In the genomic region with DNA sequence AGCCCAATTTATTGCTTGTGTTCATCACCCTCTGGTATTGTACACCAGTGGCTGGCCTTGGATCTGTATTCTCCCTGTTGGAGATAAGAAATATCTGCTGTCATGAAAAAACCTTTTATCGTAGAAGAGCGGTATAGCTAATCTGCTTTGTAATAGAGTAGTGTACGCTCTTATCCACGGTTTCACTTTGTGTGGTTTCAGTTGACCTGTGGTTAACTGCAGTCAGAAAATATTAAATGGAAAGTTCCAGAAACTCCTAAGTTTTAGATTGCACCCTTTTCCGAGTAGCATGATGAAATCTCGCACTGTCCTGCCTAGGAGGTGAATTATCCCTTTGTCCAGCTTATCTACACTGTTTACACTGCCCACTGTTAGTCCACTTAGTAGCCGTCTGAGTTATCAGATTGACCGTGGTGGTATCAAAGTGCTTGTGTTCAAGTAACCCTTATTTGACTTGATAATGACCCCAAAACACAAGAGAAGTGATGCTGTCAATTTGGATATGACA, we compare ENCODE assay signal across 14 cellular contexts. TPM values are rescaled to one million over a fixed set of nuclear protein-coding genes. Genes with fewer than 3 reads are reported as not detected.
DNase-seq lines count a peak whose midpoint lies in the region; ATAC-seq, FAIRE-seq and TF ChIP-seq lines count a peak whose summit lies in the region.
"Had no signal": no experiment of that assay in that cellular context is flagged by ENCODE, and none has a peak within 500 bp of the region (broad histone marks: within the 10 kb centered on the region; RNA-seq: fewer than 3 reads in every experiment).

No MANE protein-coding gene starts in this region.

- peak overlapping the region in 2 of 7 donors; percentile 12 to 15 for H3K27ac Mint-ChIP-seq in CD4-positive, alpha-beta memory T cell
- peak overlapping the region; percentile 66 for H3K27ac Mint-ChIP-seq in astrocyte (ENCODE audit: unreplicated experiment)
- H3K27ac Mint-ChIP-seq: H9 had no signal

- ATAC-seq in IMR-90 (ENCODE audit: low read depth): peak; percentile 46
- no peak for ATAC-seq in GM21447 (IDR thresholded peaks at IDR 0.05; ENCODE audit: unreplicated experiment)
- ATAC-seq: foreskin keratinocyte had no signal

- H4K8ac ChIP-seq in IMR-90 (ENCODE audit: low read depth in 2 of 2, low read length in 2 of 2) (0 out of 4 replicates have a peak overlapping the region, but pooled peaks of 1 of the 2 experiments have one; percentile 1), mesendoderm (ENCODE audit: low read depth, low read length) (no peak overlapping the region)

- H3K9ac ChIP-seq in IMR-90 (ENCODE audit: low read depth, low read length) (no peak overlapping the region; the same call in 1 of the 2 replicates), astrocyte (ENCODE audit: low read length) (no peak overlapping the region), mesendoderm (ENCODE audit: low read length) (no peak overlapping the region)
- H3K9ac ChIP-seq: KMS-11 had no signal

- H4K5ac ChIP-seq in IMR-90 (ENCODE audit: low read depth, low read length) (peak overlapping the region; percentile 40; the same call in 1 of the 2 replicates), mesendoderm (ENCODE audit: low read length) (no peak overlapping the region)

- H2BK5ac ChIP-seq in IMR-90 (ENCODE audit: low read depth, low read length, poor library complexity, severe bottlenecking): peak overlapping the region; percentile 47
- no peak overlapping the region for H2BK5ac ChIP-seq in mesendoderm (ENCODE audit: low read length)

- H3K27ac ChIP-seq in CD4-positive, alpha-beta memory T cell (ENCODE audit: low read depth, low read length): no peak overlapping the region
- H3K27ac ChIP-seq in IMR-90 (ENCODE audit: insufficient read depth, low read length) (no peak overlapping the region), astrocyte (ENCODE audit: low read depth, low read length) (peak overlapping the region; percentile 38), mesendoderm (ENCODE audit: low read depth, low read length) (no peak overlapping the region), RWPE1 (no peak overlapping the region)
- H3K27ac ChIP-seq: foreskin keratinocyte, KMS-11 had no signal

- BruUV-seq in IMR-90 (replicated peaks; lab: Mats Ljungman, UMichigan): no TSS peak

- H4K91ac ChIP-seq in IMR-90 (ENCODE audit: insufficient read depth, low read depth, low read length): no peak overlapping the region

- H2AK5ac ChIP-seq in IMR-90 (ENCODE audit: low read depth, low read length) (no peak overlapping the region), mesendoderm (ENCODE audit: low read length) (no peak overlapping the region)

- no peak overlapping the region for H2BK15ac ChIP-seq in IMR-90 (ENCODE audit: low read depth, low read length)
- H2BK15ac ChIP-seq in mesendoderm (replicated peaks; ENCODE audit: low read depth): no peak overlapping the region

- peaks cover 0 to 2% (median 0%) of the 10 kb centered on the region in 8 donors for H3K9me3 Mint-ChIP-seq in CD4-positive, alpha-beta memory T cell
- H3K9me3 Mint-ChIP-seq in astrocyte (ENCODE audit: unreplicated experiment): peaks cover 7% of the 10 kb centered on the region

- no peaks in the 10 kb centered on the region for H3K27me3 Mint-ChIP-seq in CD4-positive, alpha-beta memory T cell
- no peaks in the 10 kb centered on the region for H3K27me3 Mint-ChIP-seq in astrocyte (ENCODE audit: low read depth, unreplicated experiment)

- H3K4me1 ChIP-seq in CD4-positive, alpha-beta memory T cell (ENCODE audit: insufficient read depth, low read length): peaks cover 40% of the 10 kb centered on the region
- H3K4me1 ChIP-seq in IMR-90 (ENCODE audit: control insufficient read depth, insufficient read depth, low read length) (peaks cover 5% of the 10 kb centered on the region), astrocyte (ENCODE audit: insufficient read depth, low read length) (peaks cover 16% of the 10 kb centered on the region), mesendoderm (ENCODE audit: control insufficient read depth, low read depth, low read length) (no peaks in the 10 kb centered on the region)

- no peak overlapping the region for H3K4me3 ChIP-seq in CD4-positive, alpha-beta memory T cell (ENCODE audit: low read length in 2 of 2)
- H3K4me3 ChIP-seq in IMR-90 (ENCODE audit: insufficient read depth, low read depth, low read length): peak overlapping the region; percentile 29; the same call in 1 of the 2 replicates
- H3K4me3 ChIP-seq in astrocyte (ENCODE audit: insufficient read depth, low read depth, low read length): no peak overlapping the region
- no peak overlapping the region for H3K4me3 ChIP-seq in mesendoderm (ENCODE audit: low read length)

- no peaks in the 10 kb centered on the region for H3K9me1 ChIP-seq in IMR-90 (ENCODE audit: insufficient read depth, low read length)

- FAIRE-seq in astrocyte (lab: Jason Lieb, UNC): no peak

- CTCF ChIA-PET in CD4-positive, alpha-beta memory T cell (lab: Charles Lee; ENCODE audit: partially characterized antibody): no interaction called here
- CTCF ChIA-PET in IMR-90 (lab: Yijun Ruan, JAX) (no interaction called here), RWPE1 (lab: Yijun Ruan, JAX) (no interaction called here)

- 0 out of 2 replicates have a peak overlapping the region, but pooled peaks have one; percentile 13 for H3K14ac ChIP-seq in IMR-90 (replicated peaks; ENCODE audit: low read depth, low read length)

- TF ChIP-seq RAD21 in IMR-90 (IDR thresholded peaks at IDR 0.05; ENCODE audit: low read length): no peak

- 0 out of 2 replicates have a peak overlapping the region, but pooled peaks have one; percentile 24 for H2BK20ac ChIP-seq in IMR-90 (ENCODE audit: low read depth, low read length)

- in situ Hi-C loops in IMR-90 (cut with MboI; ENCODE audit: low sequenced_read_pairs): no loop called here

- H4K20me1 ChIP-seq in IMR-90 (ENCODE audit: insufficient read depth, low read length) (peaks cover 33% of the 10 kb centered on the region; the same call in 1 of the 2 replicates), astrocyte (ENCODE audit: insufficient read depth, low read length) (peaks cover 24% of the 10 kb centered on the region)

- no peak for DNase-seq in CD4-positive, alpha-beta memory T cell
- DNase-seq in IMR-90 (peak; percentile 20), astrocyte (ENCODE audit: low read depth) (peak; percentile 59), mesendoderm (peak; percentile 6), NCI-H1105 treated with DMSO at 0.1 percent for 48 hours (lab: John Stamatoyannopoulos, UW) (no peak), NCI-H2029 (lab: John Stamatoyannopoulos, UW) (no peak), RWPE1 (ENCODE audit: low spot score) (no peak)
- DNase-seq: activated effector memory CD4-positive, alpha-beta T cell treated with anti-CD3 and anti-CD28 coated beads, Interleukin-2, amount 50 U/mL, for 16 hours; foreskin keratinocyte; H9; SHP77; stimulated activated naive CD4-positive, alpha-beta T cell had no signal

- H3K79me2 ChIP-seq in astrocyte (ENCODE audit: insufficient read depth, low read length) (peaks cover 69% of the 10 kb centered on the region), mesendoderm (ENCODE audit: control insufficient read depth, insufficient read depth, low read length) (peaks cover 31% of the 10 kb centered on the region)

- no CpG with 5 or more reads among the region's 8 CpGs for WGBS in IMR-90 (ENCODE audit: extremely low coverage in 2 of 2, insufficient read length in 1 of 2), 2 experiments
- no CpG with 5 or more reads among the region's 8 CpGs for WGBS in mesendoderm (ENCODE audit: extremely low coverage, insufficient coverage, low lambda C conversion rate)

- no peak for TF ChIP-seq POLR2A in IMR-90 (IDR thresholded peaks at IDR 0.05; ENCODE audit: low read depth, low read length)

- no peak overlapping the region for H2AFZ ChIP-seq in IMR-90 (replicated peaks; ENCODE audit: low read length, poor library complexity)
- no peak overlapping the region for H2AFZ ChIP-seq in astrocyte (ENCODE audit: low read depth, low read length)

- peaks cover 13 to 36% of the 10 kb centered on the region in 2 experiments; a peak in 3 of 4 replicates for H3K79me1 ChIP-seq in IMR-90 (ENCODE audit: low read depth in 1 of 2, low read length in 2 of 2)
- H3K79me1 ChIP-seq in mesendoderm (ENCODE audit: low read length): no peaks in the 10 kb centered on the region

- dilution Hi-C loops in IMR-90 (cut with HindIII; ENCODE audit: low sequenced_read_pairs, unreplicated experiment): no loop called here

- no peak for TF ChIP-seq CTCF in IMR-90 (conservative IDR thresholded peaks at IDR 0.05; ENCODE audit: low read depth, low read length)
- TF ChIP-seq CTCF in astrocyte (IDR thresholded peaks at IDR 0.05; ENCODE audit: insufficient read depth, low read depth, low read length): no peak
- no peak for TF ChIP-seq CTCF in RWPE1 (conservative IDR thresholded peaks at IDR 0.05; ENCODE audit: low read depth)

- H3K36me3 ChIP-seq in CD4-positive, alpha-beta memory T cell (ENCODE audit: insufficient read depth, low read length): no peaks in the 10 kb centered on the region
- H3K36me3 ChIP-seq in IMR-90 (ENCODE audit: control insufficient read depth, insufficient read depth, low read length) (no peaks in the 10 kb centered on the region), astrocyte (ENCODE audit: insufficient read depth, low read length) (no peaks in the 10 kb centered on the region), mesendoderm (ENCODE audit: control insufficient read depth, insufficient read depth, low read length) (no peaks in the 10 kb centered on the region)

- peak overlapping the region in 6 of 8 donors; percentile 10 to 71 (median 30) for H3K4me3 Mint-ChIP-seq in CD4-positive, alpha-beta memory T cell
- no peak overlapping the region for H3K4me3 Mint-ChIP-seq in astrocyte (ENCODE audit: unreplicated experiment)
- H3K4me3 Mint-ChIP-seq: H9 had no signal

- H3K56ac ChIP-seq in IMR-90 (ENCODE audit: extremely low read depth, insufficient read depth, low read length) (no peak overlapping the region; the same call in 1 of the 2 replicates), mesendoderm (ENCODE audit: low read length) (no peak overlapping the region)

- H2BK120ac ChIP-seq in IMR-90 (ENCODE audit: low read depth, low read length): no peak overlapping the region
- no peak overlapping the region for H2BK120ac ChIP-seq in mesendoderm (ENCODE audit: low read depth, low read length)

- POLR2A ChIA-PET in CD4-positive, alpha-beta memory T cell (lab: Charles Lee; ENCODE audit: partially characterized antibody): interaction anchor here (0.6 kb wide), 1 partner anchor 848 kb away, joined by 3 read pairs; no protein-coding TSS in a partner anchor
- POLR2A ChIA-PET in IMR-90 (lab: Charles Lee; ENCODE audit: unreplicated experiment) (no interaction called here), RWPE1 (lab: Yijun Ruan, JAX; ENCODE audit: low non-redundant PET) (interaction anchor here (0.5 kb wide), 1 partner anchor 312 kb away, joined by 4 read pairs; no protein-coding TSS in a partner anchor)

- no peaks in the 10 kb centered on the region for H3K9me3 ChIP-seq in CD4-positive, alpha-beta memory T cell (ENCODE audit: control insufficient read depth in 1 of 2, low read length in 2 of 2)
- H3K9me3 ChIP-seq in IMR-90 (ENCODE audit: control insufficient read depth, insufficient read depth, low read length) (no peaks in the 10 kb centered on the region), astrocyte (ENCODE audit: insufficient read depth, low read depth, low read length) (no peaks in the 10 kb centered on the region)

- H3K18ac ChIP-seq in IMR-90 (ENCODE audit: low read depth, low read length) (peak overlapping the region; percentile 77; the same call in 1 of the 2 replicates), mesendoderm (ENCODE audit: low read length) (no peak overlapping the region)

- peaks cover 0 to 4% of the 10 kb centered on the region in 2 donors for H3K36me3 Mint-ChIP-seq in CD4-positive, alpha-beta memory T cell
- H3K36me3 Mint-ChIP-seq in astrocyte (ENCODE audit: low read depth, unreplicated experiment): no peaks in the 10 kb centered on the region

- H3K23ac ChIP-seq in IMR-90 (ENCODE audit: low read depth, low read length) (peak overlapping the region; percentile 13; the same call in 1 of the 2 replicates), mesendoderm (ENCODE audit: low read length) (no peak overlapping the region)

- no peak overlapping the region for H2AK9ac ChIP-seq in IMR-90 (replicated peaks; ENCODE audit: low read depth, low read length, poor library complexity)

- intact Hi-C loops in CD4-positive, alpha-beta memory T cell (cut with micrococcal nuclease): no loop called here
- intact Hi-C loops in IMR-90 (cut with micrococcal nuclease): loop anchor here (5.0 kb wide), 1 partner anchor 97 kb away; no protein-coding TSS in a partner anchor

- H3K4me2 ChIP-seq in IMR-90 (ENCODE audit: low read depth, low read length): peak overlapping the region; percentile 98
- peak overlapping the region; percentile 62 for H3K4me2 ChIP-seq in astrocyte (ENCODE audit: low read length)
- no peak overlapping the region for H3K4me2 ChIP-seq in mesendoderm (ENCODE audit: low read length)
- H3K4me2 ChIP-seq: KMS-11 had no signal

- H3K27me3 ChIP-seq in CD4-positive, alpha-beta memory T cell (ENCODE audit: insufficient read depth, low read length): no peaks in the 10 kb centered on the region
- no peaks in the 10 kb centered on the region for H3K27me3 ChIP-seq in IMR-90 (ENCODE audit: control insufficient read depth, insufficient read depth, low read length)
- H3K27me3 ChIP-seq in astrocyte (ENCODE audit: insufficient read depth, low read length): no peaks in the 10 kb centered on the region
- H3K27me3 ChIP-seq in mesendoderm (ENCODE audit: insufficient read depth, low read length, poor library complexity): no peaks in the 10 kb centered on the region
- H3K27me3 ChIP-seq: foreskin keratinocyte had no signal

- H3K4me1 Mint-ChIP-seq in CD4-positive, alpha-beta memory T cell: peaks cover 30 to 70% (median 55%) of the 10 kb centered on the region in 4 donors
- peaks cover 21% of the 10 kb centered on the region for H3K4me1 Mint-ChIP-seq in astrocyte (ENCODE audit: low read depth, unreplicated experiment)

- H3K4ac ChIP-seq in IMR-90 (ENCODE audit: low read depth, low read length) (0 out of 2 replicates have a peak overlapping the region, but pooled peaks have one; percentile 34), mesendoderm (ENCODE audit: low read depth, low read length) (no peak overlapping the region)

RNA-seq across cellular contexts. Expression of a gene that starts 42.4 kb away (rescaled TPM):
- 10 to 100 TPM; 44.9 to 51.2 TPM for total RNA-seq in CD4-positive, alpha-beta memory T cell
- polyA plus RNA-seq in CD4-positive, alpha-beta memory T cell: 10 to 100 TPM; 12.5 to 23.7 TPM
- 24.9 and 25.3 TPM in 2 replicates for total RNA-seq in IMR-90 (2012; rRNA removed)
- 11.7 TPM in 2 replicates for polyA plus RNA-seq in IMR-90 (2012; rRNA removed)
- 1.3 and 3.2 TPM in 2 replicates for polyA plus RNA-seq in IMR-90 (2012; cell fraction: cytosol; rRNA removed)
- 10.6 and 47.0 TPM in 2 replicates for polyA plus RNA-seq in IMR-90 (2012; cell fraction: nucleus; rRNA removed; ENCODE audit: low replicate concordance)
- 33.6 and 44.0 TPM in 2 replicates for total RNA-seq in astrocyte
- 88.2 TPM for polyA plus RNA-seq in mesendoderm (2013, experiment 1 of 2)
- polyA plus RNA-seq in mesendoderm (2013, experiment 2 of 2): 89.3 TPM

Comparison
In these comparisons a context has a peak if more than half of its experiments do, and no peak if none do; other contexts are left out.
1. DNase-seq: peak in IMR-90 (single experiment), astrocyte (single experiment) and mesendoderm (single experiment); none in CD4-positive, alpha-beta memory T cell (0 of 5), NCI-H1105 treated with DMSO at 0.1 percent for 48 hours (single experiment), NCI-H2029 (single experiment) and RWPE1 (single experiment).